In genomic region chr21:28822064-28822402, GRCh38 we compare ENCODE assay signal across 19 cellular contexts.
DNase-seq lines count a peak whose midpoint lies in the region; ATAC-seq and TF ChIP-seq lines count a peak whose summit lies in the region.
"Had no signal": no experiment of that assay in that cellular context is flagged by ENCODE, and none has a peak within 500 bp of the region (broad histone marks: within the 10 kb centered on the region; RNA-seq: fewer than 3 reads in every experiment).

No MANE protein-coding gene starts in this region.

- DNase-seq in EH (ENCODE audit: low read depth) (peak; percentile 36), colonic mucosa (no peak), suprapubic skin (ENCODE audit: low spot score in 2 of 2) (no peak), NCI-H524 (lab: John Stamatoyannopoulos, UW) (no peak), immature natural killer cell (no peak), sciatic nerve (ENCODE audit: low spot score) (no peak)
- DNase-seq: CD8-positive, alpha-beta memory T cell; DMS79 treated with DMSO at 0.1 percent for 48 hours; H9; IMR-90; Karpas-422; MM.1S; NCI-H1092 treated with DMSO at 0.1 percent for 48 hours; NCI-H2107; NCI-H226; NCI-H526 treated with DMSO at 0.1 percent for 48 hours had no signal

- H3K27ac ChIP-seq in colonic mucosa (peak overlapping the region; percentile 50), mesodermal cell (ENCODE audit: low read depth, low read length, severe bottlenecking) (peak overlapping the region; percentile 41), suprapubic skin (peak overlapping the region; percentile 71)
- H3K27ac ChIP-seq: BLaER1 had no signal

- H3K4me1 ChIP-seq in colonic mucosa (peaks cover 7% of the 10 kb centered on the region), mesodermal cell (ENCODE audit: control insufficient read depth, insufficient read depth, low read length, poor library complexity, severe bottlenecking) (peaks cover 30% of the 10 kb centered on the region), suprapubic skin (peaks cover 25% of the 10 kb centered on the region)
- H3K4me1 ChIP-seq: BLaER1 had no signal

- intact Hi-C loops in colonic mucosa (cut with DNase I), result no loop called here
- intact Hi-C loops in sciatic nerve (cut with DNase I), result no loop called here

- H3K9ac ChIP-seq in colonic mucosa (ENCODE audit: low read depth in 2 of 2, low read length in 2 of 2), result no peak overlapping the region
- H3K9ac ChIP-seq: BLaER1 had no signal

- no peaks in the 10 kb centered on the region for H3K9me3 Mint-ChIP-seq in immature natural killer cell
- H3K9me3 Mint-ChIP-seq: CD8-positive, alpha-beta memory T cell; H9 had no signal

- H3K9me3 ChIP-seq in colonic mucosa (no peaks in the 10 kb centered on the region), mesodermal cell (ENCODE audit: control insufficient read depth, low read length) (no peaks in the 10 kb centered on the region), suprapubic skin (no peaks in the 10 kb centered on the region)
- H3K9me3 ChIP-seq: BLaER1 had no signal

- no peak overlapping the region for H3K4me3 Mint-ChIP-seq in immature natural killer cell
- H3K4me3 Mint-ChIP-seq: CD8-positive, alpha-beta memory T cell; H9 had no signal

- TF ChIP-seq CTCF in colonic mucosa (IDR thresholded peaks at IDR 0.05) (no peak), suprapubic skin (IDR thresholded peaks at IDR 0.05) (no peak)

- H3K4me3 ChIP-seq in colonic mucosa, result no peak overlapping the region
- no peak overlapping the region for H3K4me3 ChIP-seq in mesodermal cell (ENCODE audit: extremely low read depth, insufficient read depth, low read length, poor library complexity, severe bottlenecking)
- no peak overlapping the region for H3K4me3 ChIP-seq in suprapubic skin
- H3K4me3 ChIP-seq: BLaER1 had no signal

- no peak for TF ChIP-seq POLR2A in suprapubic skin (IDR thresholded peaks at IDR 0.05)

- ATAC-seq in HG02938 (IDR thresholded peaks at IDR 0.05; ENCODE audit: unreplicated experiment) (no peak), sciatic nerve (no peak)

- H3K36me3 ChIP-seq in colonic mucosa (no peaks in the 10 kb centered on the region), mesodermal cell (ENCODE audit: control insufficient read depth, insufficient read depth, low read length) (no peaks in the 10 kb centered on the region), suprapubic skin (no peaks in the 10 kb centered on the region)
- H3K36me3 ChIP-seq: BLaER1 had no signal

- peaks cover 24 to 37% (median 35%) of the 10 kb centered on the region in 3 donors for H3K36me3 Mint-ChIP-seq in immature natural killer cell

- H3K27me3 Mint-ChIP-seq in immature natural killer cell (ENCODE audit: low read depth in 3 of 3), result no peaks in the 10 kb centered on the region
- H3K27me3 Mint-ChIP-seq: CD8-positive, alpha-beta memory T cell had no signal

- H3K27me3 ChIP-seq in colonic mucosa (no peaks in the 10 kb centered on the region), suprapubic skin (no peaks in the 10 kb centered on the region)
- H3K27me3 ChIP-seq: BLaER1 had no signal

- no peak for TF ChIP-seq EP300 in suprapubic skin (IDR thresholded peaks at IDR 0.05)

- H3K27ac Mint-ChIP-seq in immature natural killer cell, result no peak overlapping the region
- H3K27ac Mint-ChIP-seq: CD8-positive, alpha-beta memory T cell; H9 had no signal

- H3K4me1 Mint-ChIP-seq in immature natural killer cell, result peaks cover 35 to 52% of the 10 kb centered on the region in 2 donors
- H3K4me1 Mint-ChIP-seq: H9 had no signal
